ENCODE assay signal across 22 cellular contexts in the genomic region with DNA sequence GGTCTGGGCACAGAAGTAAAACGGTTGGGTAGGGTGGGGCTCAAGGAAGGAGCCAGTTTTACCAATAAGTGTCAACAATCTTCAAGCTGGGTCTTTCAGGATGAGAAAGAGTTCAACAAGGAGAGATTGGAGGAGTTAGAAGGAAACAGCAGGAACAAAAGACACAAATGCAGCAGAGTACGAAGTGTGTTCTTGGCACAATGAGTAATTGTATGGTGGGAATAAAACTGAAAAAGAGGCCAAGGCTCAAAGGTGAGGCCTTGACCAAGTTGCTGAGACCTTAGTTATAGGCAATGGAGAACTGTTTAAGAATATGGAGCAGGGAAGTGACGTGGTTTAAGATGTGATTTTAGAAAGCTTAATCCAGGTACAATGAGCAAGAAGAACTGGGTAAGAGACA.
"Had no signal": no experiment of that assay in that cellular context is flagged by ENCODE, and none has a peak within 500 bp of the region (broad histone marks: within the 10 kb centered on the region; RNA-seq: fewer than 3 reads in every experiment).

No MANE protein-coding gene starts in this region.

- H3K9me3 ChIP-seq: esophagus muscularis mucosa, gastroesophageal sphincter, left lung, lower lobe of right lung had no signal

- H3K36me3 ChIP-seq: esophagus muscularis mucosa, gastroesophageal sphincter, heart left ventricle, left lung, lower lobe of right lung had no signal

- H3K4me1 ChIP-seq: esophagus muscularis mucosa, foreskin keratinocyte, gastroesophageal sphincter, heart left ventricle, left lung, lower lobe of right lung had no signal

- H2AFZ ChIP-seq: hepatocyte had no signal

- ATAC-seq: foreskin keratinocyte, gastroesophageal sphincter, heart left ventricle, left lung, left ventricle myocardium superior, lower lobe of right lung had no signal

- H3K4me2 ChIP-seq: hepatocyte had no signal

- H3K27me3 ChIP-seq: esophagus muscularis mucosa, foreskin keratinocyte, gastroesophageal sphincter, heart left ventricle, hepatocyte, left lung had no signal

- H3K27ac Mint-ChIP-seq: immature natural killer cell, mesothelial cell of epicardium had no signal

- H3K36me3 Mint-ChIP-seq: mesothelial cell of epicardium had no signal

- FAIRE-seq: endothelial cell of umbilical vein, frontal cortex, kidney had no signal

- H3K4me1 Mint-ChIP-seq: immature natural killer cell, mesothelial cell of epicardium had no signal

- H3K4me3 Mint-ChIP-seq: immature natural killer cell, mesothelial cell of epicardium had no signal

- DNase-seq: dermis blood vessel endothelial cell; dorsolateral prefrontal cortex; effector CD4-positive, alpha-beta T cell; effector memory CD4-positive, alpha-beta T cell; foreskin keratinocyte; heart left ventricle; hypothalamus; immature natural killer cell; islet precursor cell; kidney; kidney glomerular epithelial cell; left lung; left ventricle myocardium superior; lower lobe of right lung; mesenchymal stem cell had no signal

- H3K79me2 ChIP-seq: hepatocyte had no signal

- H3K27ac ChIP-seq: coronary artery, dorsolateral prefrontal cortex, esophagus muscularis mucosa, foreskin keratinocyte, gastroesophageal sphincter, heart left ventricle, hepatocyte, left lung, lower lobe of right lung had no signal

- H3K4me3 ChIP-seq: coronary artery, dorsolateral prefrontal cortex, esophagus muscularis mucosa, gastroesophageal sphincter, heart left ventricle, hepatocyte, left lung, lower lobe of right lung had no signal
